29 cellular contexts compared by ENCODE assay signal in the genomic region with DNA sequence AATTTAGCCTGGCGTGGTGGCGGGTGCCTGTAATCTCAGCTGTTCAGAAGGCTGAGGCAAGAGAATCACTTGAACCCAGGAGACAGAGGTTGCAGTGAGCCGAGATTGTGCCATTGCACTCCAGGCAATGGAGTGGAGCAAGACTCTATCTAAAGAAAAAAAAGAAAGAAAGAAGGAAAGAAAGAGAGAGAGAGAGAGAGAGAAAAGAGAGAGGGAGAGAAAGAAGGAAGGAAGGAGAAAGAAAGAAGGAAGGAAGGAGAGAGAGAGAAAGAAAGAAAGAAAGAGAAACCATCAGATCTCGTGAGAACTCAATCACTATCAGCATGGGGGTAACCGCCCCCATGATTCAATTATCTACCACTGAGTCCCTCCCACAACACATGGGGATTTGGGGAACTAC.
"Had no signal": no experiment of that assay in that cellular context is flagged by ENCODE, and none has a peak within 500 bp of the region (broad histone marks: within the 10 kb centered on the region; RNA-seq: fewer than 3 reads in every experiment).

No MANE protein-coding gene starts in this region.

- H3K4me3 Mint-ChIP-seq: stimulated activated effector memory CD8-positive, alpha-beta T cell treated with anti-CD3 and anti-CD28 coated beads, Interleukin-12 subunit alpha, Interleukin-12 subunit beta, amount 100 ng/mL, for 72 hours; stimulated activated memory B cell treated with anti-CD40 and anti-IgM and Interleukin-4, amounts not matched to agents 10 μg/mL and 1 μg/mL and 100 μg/mL, for 72 hours; stimulated activated naive B cell treated with anti-CD40 and anti-IgM and Interleukin-4, amounts not matched to agents 10 μg/mL and 1 μg/mL and 100 μg/mL, for 72 hours; stimulated activated naive CD8-positive, alpha-beta T cell treated with anti-CD3 and anti-CD28 coated beads, Interleukin-15, amount 100 ng/mL, for 72 hours; stimulated activated naive CD8-positive, alpha-beta T cell treated with anti-CD3 and anti-CD28 coated beads, Interleukin-15, Interleukin-2, amounts not matched to agents 100 ng/mL and 50 ng/mL, for 24 hours; type B pancreatic cell had no signal

- H3K4me3 ChIP-seq: stomach, suprapubic skin, testis, thoracic aorta, thyroid gland, tibial artery, tibial nerve, transverse colon, upper lobe of left lung, upper lobe of right lung, uterus, vagina had no signal

- H3K9me3 ChIP-seq: stomach, suprapubic skin, testis, thoracic aorta, thyroid gland, tibial artery, tibial nerve, transverse colon, upper lobe of left lung, upper lobe of right lung, uterus, vagina had no signal

- H3K4me1 ChIP-seq: testis had no signal

- H3K27ac ChIP-seq: stomach, suprapubic skin, testis, thoracic aorta, thyroid gland, tibial artery, tibial nerve, transverse colon, upper lobe of left lung, upper lobe of right lung, uterus, vagina had no signal

- H3K27me3 Mint-ChIP-seq: stimulated activated memory B cell treated with anti-CD40 and anti-IgM and Interleukin-4, amounts not matched to agents 10 μg/mL and 1 μg/mL and 100 μg/mL, for 72 hours; stimulated activated naive B cell treated with anti-CD40 and anti-IgM and Interleukin-4, amounts not matched to agents 10 μg/mL and 1 μg/mL and 100 μg/mL, for 72 hours; stimulated activated naive CD8-positive, alpha-beta T cell treated with anti-CD3 and anti-CD28 coated beads, Interleukin-15, amount 100 ng/mL, for 72 hours; stimulated activated naive CD8-positive, alpha-beta T cell treated with anti-CD3 and anti-CD28 coated beads, Interleukin-15, Interleukin-2, amounts not matched to agents 100 ng/mL and 50 ng/mL, for 24 hours; type B pancreatic cell had no signal

- H3K36me3 ChIP-seq: stomach, thyroid gland, tibial artery, transverse colon, upper lobe of left lung, upper lobe of right lung, uterus, vagina had no signal

- H3K9me3 Mint-ChIP-seq: stimulated activated effector memory CD8-positive, alpha-beta T cell treated with anti-CD3 and anti-CD28 coated beads, Interleukin-12 subunit alpha, Interleukin-12 subunit beta, amount 100 ng/mL, for 72 hours; stimulated activated naive CD8-positive, alpha-beta T cell treated with anti-CD3 and anti-CD28 coated beads, Interleukin-15, amount 100 ng/mL, for 72 hours; stimulated activated naive CD8-positive, alpha-beta T cell treated with anti-CD3 and anti-CD28 coated beads, Interleukin-15, Interleukin-2, amounts not matched to agents 100 ng/mL and 50 ng/mL, for 24 hours; type B pancreatic cell had no signal

- H3K4me1 Mint-ChIP-seq: stimulated activated effector memory CD8-positive, alpha-beta T cell treated with anti-CD3 and anti-CD28 coated beads, Interleukin-12 subunit alpha, Interleukin-12 subunit beta, amount 100 ng/mL, for 72 hours; stimulated activated memory B cell treated with anti-CD40 and anti-IgM and Interleukin-4, amounts not matched to agents 10 μg/mL and 1 μg/mL and 100 μg/mL, for 72 hours; stimulated activated naive B cell treated with anti-CD40 and anti-IgM and Interleukin-4, amounts not matched to agents 10 μg/mL and 1 μg/mL and 100 μg/mL, for 72 hours had no signal

- H3K36me3 Mint-ChIP-seq: stimulated activated effector memory CD8-positive, alpha-beta T cell treated with anti-CD3 and anti-CD28 coated beads, Interleukin-12 subunit alpha, Interleukin-12 subunit beta, amount 100 ng/mL, for 72 hours had no signal

- DNase-seq: stimulated activated CD4-positive, alpha-beta T cell treated with anti-CD3 and anti-CD28 coated beads, Interleukin-2, amount 100 ng/mL, for 48 hours; stimulated activated CD4-positive, alpha-beta T cell treated with anti-CD3 and anti-CD28 coated beads, Interleukin-4, amount 100 ng/mL, for 1 hour; stimulated activated CD4-positive, alpha-beta T cell treated with anti-CD3 and anti-CD28 coated beads, Interleukin-4, amount 100 ng/mL, for 24 hours; stimulated activated CD4-positive, alpha-beta T cell treated with anti-CD3 and anti-CD28 coated beads, Interleukin-4, amount 100 ng/mL, for 4 hours; stimulated activated CD8-positive, alpha-beta memory T cell treated with anti-CD3 and anti-CD28 coated beads, Interleukin-4, amount 100 ng/mL, for 48 hours; stimulated activated naive B cell treated with anti-CD40 and anti-IgM and Interleukin-4, amounts not matched to agents 10 μg/mL and 1 μg/mL and 100 μg/mL, for 72 hours; stimulated activated naive CD4-positive, alpha-beta T cell; stimulated activated naive CD4-positive, alpha-beta T cell treated with Interleukin-2 at 50 U/mL for 16 hours; stimulated activated naive CD8-positive, alpha-beta T cell treated with anti-CD3 and anti-CD28 coated beads, Interleukin-15, amount 100 ng/mL, for 72 hours; stimulated activated naive CD8-positive, alpha-beta T cell treated with anti-CD3 and anti-CD28 coated beads, Interleukin-15, Interleukin-2, amounts not matched to agents 100 U/mL and 50 U/mL, for 24 hours; stomach; substantia nigra; testis; thyroid gland; tibial artery; transverse colon; trophoblast cell; upper lobe of left lung; upper lobe of right lung; uterus had no signal

- ATAC-seq: stimulated activated effector memory CD8-positive, alpha-beta T cell treated with anti-CD3 and anti-CD28 coated beads, Interleukin-12 subunit alpha, Interleukin-12 subunit beta, amount 100 ng/mL, for 72 hours; stimulated activated memory B cell treated with anti-CD40 and anti-IgM and Interleukin-4, amounts not matched to agents 10 μg/mL and 1 μg/mL and 100 μg/mL, for 72 hours; stimulated activated naive B cell treated with anti-CD40 and anti-IgM and Interleukin-4, amounts not matched to agents 10 μg/mL and 1 μg/mL and 100 μg/mL, for 72 hours; stimulated activated naive CD8-positive, alpha-beta T cell treated with anti-CD3 and anti-CD28 coated beads, Interleukin-15, amount 100 ng/mL, for 72 hours; stimulated activated naive CD8-positive, alpha-beta T cell treated with anti-CD3 and anti-CD28 coated beads, Interleukin-15, Interleukin-2, amounts not matched to agents 100 U/mL and 50 U/mL, for 24 hours; upper lobe of right lung had no signal

- H3K27me3 ChIP-seq: stomach, suprapubic skin, testis, thyroid gland, tibial artery, tibial nerve, transverse colon, upper lobe of left lung, upper lobe of right lung, uterus, vagina had no signal

- FAIRE-seq: urothelium cell line had no signal

- H3K27ac Mint-ChIP-seq: stimulated activated effector memory CD8-positive, alpha-beta T cell treated with anti-CD3 and anti-CD28 coated beads, Interleukin-12 subunit alpha, Interleukin-12 subunit beta, amount 100 ng/mL, for 72 hours; stimulated activated memory B cell treated with anti-CD40 and anti-IgM and Interleukin-4, amounts not matched to agents 10 μg/mL and 1 μg/mL and 100 μg/mL, for 72 hours; stimulated activated naive B cell treated with anti-CD40 and anti-IgM and Interleukin-4, amounts not matched to agents 10 μg/mL and 1 μg/mL and 100 μg/mL, for 72 hours; stimulated activated naive CD8-positive, alpha-beta T cell treated with anti-CD3 and anti-CD28 coated beads, Interleukin-15, amount 100 ng/mL, for 72 hours; stimulated activated naive CD8-positive, alpha-beta T cell treated with anti-CD3 and anti-CD28 coated beads, Interleukin-15, Interleukin-2, amounts not matched to agents 100 ng/mL and 50 ng/mL, for 24 hours; type B pancreatic cell had no signal
